ENCODE assay signal across 34 cellular contexts in the genomic region with DNA sequence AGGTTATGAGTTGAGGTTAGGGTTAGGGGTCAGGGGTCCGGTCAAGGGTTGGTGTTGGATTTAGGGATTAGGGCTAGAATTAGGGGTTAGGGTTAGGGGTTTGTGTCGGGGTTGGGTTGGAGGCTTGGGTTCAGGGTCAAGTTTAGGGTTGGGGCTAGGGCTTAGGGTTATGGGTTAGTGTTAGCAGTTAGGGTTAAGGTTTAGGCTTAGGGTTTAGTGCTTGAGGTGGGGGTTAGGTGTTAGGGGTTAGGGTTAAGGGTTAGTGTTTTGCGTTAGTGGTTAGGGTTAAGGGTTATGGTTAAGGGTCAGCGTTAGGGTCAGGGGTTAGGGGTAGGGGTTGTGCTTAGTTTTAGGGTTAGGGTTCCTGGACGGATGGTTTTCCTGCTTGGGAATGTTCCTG. TPM values are rescaled to one million over a fixed set of nuclear protein-coding genes. Genes with fewer than 3 reads are reported as not detected.
"Had no signal": no experiment of that assay in that cellular context is flagged by ENCODE, and none has a peak within 500 bp of the region (broad histone marks: within the 10 kb centered on the region; RNA-seq: fewer than 3 reads in every experiment).

No MANE protein-coding gene starts in this region.

- DNase-seq: activated B cell treated with CpG ODN at 0.5 μM for 24 hours; activated CD4-positive, alpha-beta memory T cell treated with anti-CD3 and anti-CD28 coated beads for 36 hours; activated CD4-positive, alpha-beta T cell treated with anti-CD3 and anti-CD28 coated beads for 4 hours; activated CD4-positive, alpha-beta T cell treated with anti-CD3 and anti-CD28 coated beads, Interleukin-2, amount 10 ng/mL, durations not matched to agents 24 days and 14 days; activated CD4-positive, alpha-beta T cell treated with anti-CD3 and anti-CD28 coated beads, Interleukin-2, amount 50 U/mL, for 1 hour; activated CD4-positive, alpha-beta T cell treated with anti-CD3 and anti-CD28 coated beads, Interleukin-2, amount 50 U/mL, for 4 hours; activated CD4-positive, CD25-positive, alpha-beta regulatory T cell treated with anti-CD3 and anti-CD28 coated beads, Interleukin-2, amount 50 U/mL, for 72 hours; activated CD8-positive, alpha-beta memory T cell treated with anti-CD3 and anti-CD28 coated beads, Interleukin-2, amount 50 U/mL, for 4 hours; activated CD8-positive, alpha-beta T cell treated with anti-CD3 and anti-CD28 coated beads for 36 hours; activated effector memory CD4-positive, alpha-beta T cell treated with anti-CD3 and anti-CD28 coated beads, Interleukin-2, amount 50 U/mL, for 16 hours; activated gamma-delta T cell treated with Interleukin-2 at 50 U/mL for 16 hours; activated naive CD4-positive, alpha-beta T cell; activated naive CD4-positive, alpha-beta T cell treated with anti-CD3 and anti-CD28 coated beads for 36 hours; activated naive CD4-positive, alpha-beta T cell treated with anti-CD3 and anti-CD28 coated beads, Interleukin-2, amount 50 U/mL, for 16 hours; activated naive CD8-positive, alpha-beta T cell treated with anti-CD3 and anti-CD28 coated beads for 36 hours; activated T-cell treated with anti-CD3 and anti-CD28 coated beads for 4 hours; activated T-cell treated with anti-CD3 and anti-CD28 coated beads, Interleukin-2, amount 50 U/mL, for 1 hour; activated T-cell treated with anti-CD3 and anti-CD28 coated beads, Interleukin-2, amount 50 U/mL, for 4 hours; activated T-cell treated with anti-CD3 and anti-CD28 coated beads, Interleukin-2, amount 50 U/mL, for 72 hours; adrenal gland; amniotic stem cell; aorta; body of pancreas; brain microvascular endothelial cell; central memory CD4-positive, alpha-beta T cell; T-helper 1 cell; T-helper 2 cell; T-helper 9 cell had no signal

- H3K9me3 ChIP-seq: adrenal gland, body of pancreas had no signal

- H3K36me3 ChIP-seq: adrenal gland, brain microvascular endothelial cell, breast epithelium had no signal

- H3K4me1 ChIP-seq: adrenal gland, body of pancreas, breast epithelium had no signal

- H3K27ac ChIP-seq: adrenal gland, body of pancreas, brain microvascular endothelial cell, breast epithelium, VCaP had no signal

- H3K4me3 ChIP-seq: adrenal gland, body of pancreas, breast epithelium had no signal

- H3K27me3 ChIP-seq: body of pancreas, brain microvascular endothelial cell had no signal

RNA-seq across cellular contexts. Expression of a gene that starts 1.7 kb away (rescaled TPM):
- total RNA-seq: activated B cell treated with CpG ODN at 0.5 μM for 24 hours; activated CD8-positive, alpha-beta T cell treated with anti-CD3 and anti-CD28 coated beads for 36 hours had no signal

RNA-seq across cellular contexts. Expression of a gene that starts 40.0 kb away (rescaled TPM):
- total RNA-seq: activated naive CD8-positive, alpha-beta T cell treated with anti-CD3 and anti-CD28 coated beads for 36 hours had no signal

RNA-seq across cellular contexts. Expression of a gene that starts 59.5 kb away (rescaled TPM):
- total RNA-seq: activated B cell treated with CpG ODN at 0.5 μM for 24 hours; activated CD4-positive, alpha-beta memory T cell treated with anti-CD3 and anti-CD28 coated beads for 36 hours; activated CD4-positive, alpha-beta T cell treated with anti-CD3 and anti-CD28 coated beads, Interleukin-2, amount 10 ng/mL, durations not matched to agents 24 days and 14 days; activated CD8-positive, alpha-beta memory T cell treated with anti-CD3 and anti-CD28 coated beads for 36 hours; activated CD8-positive, alpha-beta T cell treated with anti-CD3 and anti-CD28 coated beads for 36 hours; activated naive CD4-positive, alpha-beta T cell treated with anti-CD3 and anti-CD28 coated beads for 36 hours; activated naive CD8-positive, alpha-beta T cell treated with anti-CD3 and anti-CD28 coated beads for 36 hours; activated T-cell treated with anti-CD3 and anti-CD28 coated beads, Interleukin-2, amount 50 U/mL, for 72 hours; adrenal gland; aorta; astrocyte; body of pancreas; breast epithelium; cardiac septum; cerebellum had no signal
